ENCODE assay signal across 13 cellular contexts in genomic region chr15:50128266-50128665, GRCh38. TPM values are rescaled to one million over a fixed set of nuclear protein-coding genes. Genes with fewer than 3 reads are reported as not detected.
DNase-seq lines count a peak whose midpoint lies in the region; ATAC-seq, FAIRE-seq and TF ChIP-seq lines count a peak whose summit lies in the region.
"Had no signal": no experiment of that assay in that cellular context is flagged by ENCODE, and none has a peak within 500 bp of the region (broad histone marks: within the 10 kb centered on the region; RNA-seq: fewer than 3 reads in every experiment).

No MANE protein-coding gene starts in this region.

- no peaks in the 10 kb centered on the region for H4K20me1 ChIP-seq in HepG2 (ENCODE audit: insufficient read depth, low read length)

- TF ChIP-seq POLR2A in A549 (IDR thresholded peaks at IDR 0.05; ENCODE audit: low read length) (no peak), HepG2 (IDR thresholded peaks at IDR 0.05; ENCODE audit: insufficient read depth in 1 of 2, low read depth in 2 of 2, low read length in 2 of 2) (no peak)

- H3K4me1 ChIP-seq in A549 (peaks cover 4% of the 10 kb centered on the region; the same call in 1 of the 3 replicates), ascending aorta (no peaks in the 10 kb centered on the region), HepG2 (ENCODE audit: insufficient read depth, low read length) (peaks cover 21% of the 10 kb centered on the region)
- H3K4me1 ChIP-seq: prostate gland had no signal

- FAIRE-seq in A549 (lab: Jason Lieb, UNC) (no peak), HepG2 (lab: Jason Lieb, UNC) (no peak)
- FAIRE-seq: kidney had no signal

- H3K4me2 ChIP-seq in A549 (no peak overlapping the region), HepG2 (ENCODE audit: low read depth, low read length) (no peak overlapping the region)
- H3K4me2 ChIP-seq: KMS-11 had no signal

- POLR2A ChIA-PET in A549 (lab: Yijun Ruan, JAX) = no interaction called here
- POLR2A ChIA-PET in HepG2 (lab: Yijun Ruan, JAX) = no interaction called here

- no TSS peak for BruUV-seq in HepG2 (replicated peaks; lab: Mats Ljungman, UMichigan)

- peak; percentile 39 to 64; a peak in 3 of 6 replicates for ATAC-seq in A549
- ATAC-seq in HepG2 = peak; percentile 37; the same call in 2 of the 3 replicates
- no peak for ATAC-seq in GM18909 (IDR thresholded peaks at IDR 0.05; ENCODE audit: poor library complexity, unreplicated experiment)
- no peak for ATAC-seq in GM19328 (IDR thresholded peaks at IDR 0.05; ENCODE audit: unreplicated experiment)
- ATAC-seq: PC-3 had no signal

- in situ Hi-C loops in HepG2 (cut with HindIII; ENCODE audit: extremely low pct_ligation_motif_present, low pct_unique_long_range_greater_than_20kb) (no loop called here), G401 (cut with HindIII; ENCODE audit: low sequenced_read_pairs) (no loop called here)

- no peak for TF ChIP-seq CTCF in A549 (IDR thresholded peaks at IDR 0.05)
- TF ChIP-seq CTCF in ascending aorta (IDR thresholded peaks at IDR 0.05) = peak in 2 of 3 experiments; percentile 4 to 12
- TF ChIP-seq CTCF in HepG2 (CRISPR knock-in tag; IDR thresholded peaks at IDR 0.05) = no peak

- intact Hi-C loops in ascending aorta (cut with DNase I) = no loop called here
- intact Hi-C loops in HepG2 (cut with micrococcal nuclease; ENCODE audit: unreplicated experiment) = no loop called here

- H3K4me3 ChIP-seq in A549 (no peak overlapping the region), ascending aorta (no peak overlapping the region), HepG2 (replicated peaks in 1 of 3; ENCODE audit: insufficient read depth in 1 of 3, low read depth in 2 of 3, low read length in 3 of 3) (no peak overlapping the region)
- H3K4me3 ChIP-seq: prostate gland had no signal

- H3K27me3 ChIP-seq in ascending aorta = no peaks in the 10 kb centered on the region
- H3K27me3 ChIP-seq in HepG2 (ENCODE audit: control insufficient read depth in 1 of 2, insufficient read depth in 2 of 2, low read length in 2 of 2) = no peaks in the 10 kb centered on the region

- H3K79me2 ChIP-seq in HepG2 (ENCODE audit: insufficient read depth, low read length) = no peaks in the 10 kb centered on the region

- no peak for TF ChIP-seq RAD21 in A549 (conservative IDR thresholded peaks at IDR 0.05 in 1 of 2, IDR thresholded peaks at IDR 0.05 in 1 of 2)
- TF ChIP-seq RAD21 in HepG2 (CRISPR knock-in tag; IDR thresholded peaks at IDR 0.05) = no peak

- DNase-seq in A549 (ENCODE audit: low read depth in 1 of 2, low spot score in 1 of 2) (peak in 1 of 2 experiments; percentile 52), Kasumi-1 (lab: John Stamatoyannopoulos, UW) (peak; percentile 70 to 79), ascending aorta (ENCODE audit: low spot score in 2 of 2) (peak; percentile 33 to 84), HepG2 (ENCODE audit: low spot score) (no peak), G401 (ENCODE audit: low spot score) (no peak), GM19238 (ENCODE audit: insufficient read length, low spot score) (no peak)
- DNase-seq: kidney, PC-3 had no signal

- H3K36me3 ChIP-seq in ascending aorta (no peaks in the 10 kb centered on the region), HepG2 (replicated peaks in 1 of 2; ENCODE audit: control insufficient read depth in 1 of 2, insufficient read depth in 2 of 2, low read length in 2 of 2) (no peaks in the 10 kb centered on the region)
- H3K36me3 ChIP-seq: prostate gland had no signal

- no peak overlapping the region for H3K9ac ChIP-seq in HepG2 (ENCODE audit: insufficient read depth, low read depth, low read length)
- H3K9ac ChIP-seq: KMS-11 had no signal

- H3K27ac ChIP-seq in A549 (no peak overlapping the region), ascending aorta (no peak overlapping the region), HepG2 (ENCODE audit: extremely low read length, insufficient read depth, low read length) (no peak overlapping the region)
- H3K27ac ChIP-seq: epithelial cell of prostate, KMS-11, prostate gland had no signal

- H3K9me3 ChIP-seq in A549 (peaks cover 8% of the 10 kb centered on the region; the same call in 2 of the 3 replicates), ascending aorta (peaks cover 0 to under 1% of the 10 kb centered on the region in 2 donors), HepG2 (ENCODE audit: low read length) (peaks cover 8% of the 10 kb centered on the region; the same call in 1 of the 2 replicates)
- H3K9me3 ChIP-seq: prostate gland had no signal

- CTCF ChIA-PET in A549 (lab: Yijun Ruan, JAX) (interaction anchor here (0.5 to 2.1 kb wide), 9 partner anchors 9 to 1267 kb away, joined by 3 to 9 read pairs (median 3); partner anchors contain the start of gene ATP8B4), HepG2 (lab: Yijun Ruan, JAX; ENCODE audit: low intra/inter-chr PET ratio, low total read pairs) (no interaction called here)

- TF ChIP-seq EP300 in A549 (IDR thresholded peaks at IDR 0.05) (no peak), HepG2 (IDR thresholded peaks at IDR 0.05; ENCODE audit: low read depth in 2 of 2, low read length in 2 of 2) (no peak), HepG2 (CRISPR knock-in tag; IDR thresholded peaks at IDR 0.05; ENCODE audit: borderline replicate concordance) (no peak)

- no peak overlapping the region for H2AFZ ChIP-seq in HepG2 (ENCODE audit: low read length)

TF ChIP-seq in HepG2, 621 proteins besides CTCF, POLR2A, EP300 and RAD21 (continues in another document):
- TF ChIP-seq SNAI1 (CRISPR knock-in tag; IDR thresholded peaks at IDR 0.05; ENCODE audit: borderline replicate concordance) = no peak

RNA-seq across cellular contexts. Expression of gene ATP8B4, which starts 9.2 kb away (rescaled TPM):
- polyA plus RNA-seq in A549 (2011; rRNA removed) (1.7 and 2.7 TPM in 2 replicates), A549 (2017; fragmentation: RNase III; extraction: RNeasy Plus Mini Kit Qiagen cat#74134 plus additional on column Dnase treatment) (0.88 to 1.2 TPM (median 1.2 TPM) in 3 replicates), HepG2 (2011; rRNA removed) (0.24 and 0.42 TPM in 2 replicates)
- 0.26 and 0.32 TPM in 2 replicates for polyA plus RNA-seq in A549 (2012; cell fraction: cytosol; rRNA removed)
- polyA plus RNA-seq in A549 (2012; cell fraction: nucleus; rRNA removed) = 0.79 and 0.88 TPM in 2 replicates
- 2.9 and 4.9 TPM in 2 replicates for polyA minus RNA-seq in A549 (2011; rRNA and poly(A)+ RNA removed)
- total RNA-seq in ascending aorta (15.1 TPM), HepG2 (2016; rRNA removed; fragmentation: Illumina TruSeq; extraction: Trizol) (0.18 and 0.69 TPM in 2 replicates)
- total RNA-seq in HepG2 (2016; cell fraction: cytosol; rRNA removed; fragmentation: Illumina TruSeq; extraction: Trizol; ENCODE audit: low read depth) = 0.44 and 0.81 TPM in 2 replicates
- 0.34 and 1.0 TPM in 2 replicates for total RNA-seq in HepG2 (2016; cell fraction: insoluble cytoplasmic fraction; rRNA removed; fragmentation: Illumina TruSeq; extraction: Trizol)
- total RNA-seq in HepG2 (2016; cell fraction: membrane; rRNA removed; fragmentation: Illumina TruSeq; extraction: Trizol) = 0.28 and 0.45 TPM in 2 replicates
- total RNA-seq in HepG2 (2016; cell fraction: nucleus; rRNA removed; fragmentation: Illumina TruSeq; extraction: Trizol) = 1.9 and 2.8 TPM in 2 replicates
- polyA plus RNA-seq in HepG2 (2011; cell fraction: cytosol; rRNA removed) = 0.04 and 0.07 TPM in 2 replicates
- polyA plus RNA-seq in HepG2 (2011; cell fraction: nucleus; rRNA removed) = 0.61 and 0.71 TPM in 2 replicates
- polyA plus RNA-seq in HepG2 (2012) = 0.47 and 0.58 TPM in 2 replicates
- 0.08 and 0.16 TPM in 2 replicates for polyA plus RNA-seq in HepG2 (2016; cell fraction: cytosol; fragmentation: Illumina TruSeq; extraction: Trizol; ENCODE audit: low read depth)
- 0.27 and 0.29 TPM in 2 replicates for polyA plus RNA-seq in HepG2 (2016; cell fraction: insoluble cytoplasmic fraction; fragmentation: Illumina TruSeq; extraction: Trizol; ENCODE audit: low read depth)
- polyA plus RNA-seq in HepG2 (2016; cell fraction: membrane; fragmentation: Illumina TruSeq; extraction: Trizol; ENCODE audit: low read depth) = 0.10 and 0.19 TPM in 2 replicates
- 1.00 and 1.2 TPM in 2 replicates for polyA plus RNA-seq in HepG2 (2016; cell fraction: nucleus; fragmentation: Illumina TruSeq; extraction: Trizol; ENCODE audit: insufficient read depth, low read depth)
- polyA minus RNA-seq in HepG2 (2011; rRNA and poly(A)+ RNA removed; ENCODE audit: low replicate concordance) = 0.36 and 21.5 TPM in 2 replicates
- polyA minus RNA-seq in HepG2 (2011; cell fraction: cytosol; rRNA and poly(A)+ RNA removed) = 0.79 TPM in 1 of 2 replicates, not detected in the other
- 2.0 and 2.4 TPM in 2 replicates for polyA minus RNA-seq in HepG2 (2011; cell fraction: nucleus; rRNA and poly(A)+ RNA removed)
- 3.5 TPM in 1 of 2 replicates, not detected in the other for total RNA-seq in G401 (2014; rRNA removed; shearing (Covaris generic))
- total RNA-seq: PC-3 had no signal

RNA-seq across cellular contexts. Expression of gene SLC27A2, which starts 53.7 kb away (rescaled TPM):
- 42.8 and 44.1 TPM in 2 replicates for polyA plus RNA-seq in A549 (2011; rRNA removed)
- 13.0 and 16.5 TPM in 2 replicates for polyA plus RNA-seq in A549 (2012; cell fraction: cytosol; rRNA removed)
- 21.3 and 31.8 TPM in 2 replicates for polyA plus RNA-seq in A549 (2012; cell fraction: nucleus; rRNA removed)
- 36.0 to 45.2 TPM (median 39.7 TPM) in 3 replicates for polyA plus RNA-seq in A549 (2017; fragmentation: RNase III; extraction: RNeasy Plus Mini Kit Qiagen cat#74134 plus additional on column Dnase treatment)
- 27.6 and 28.5 TPM in 2 replicates for polyA minus RNA-seq in A549 (2011; rRNA and poly(A)+ RNA removed)
- not detected for total RNA-seq in ascending aorta
- total RNA-seq in HepG2 (2016; rRNA removed; fragmentation: Illumina TruSeq; extraction: Trizol) = 12.3 and 23.4 TPM in 2 replicates
- total RNA-seq in HepG2 (2016; cell fraction: cytosol; rRNA removed; fragmentation: Illumina TruSeq; extraction: Trizol; ENCODE audit: low read depth) = 3.2 TPM in 2 replicates
- total RNA-seq in HepG2 (2016; cell fraction: insoluble cytoplasmic fraction; rRNA removed; fragmentation: Illumina TruSeq; extraction: Trizol) = 12.5 and 24.4 TPM in 2 replicates
- total RNA-seq in HepG2 (2016; cell fraction: membrane; rRNA removed; fragmentation: Illumina TruSeq; extraction: Trizol) = 5.0 and 6.4 TPM in 2 replicates
- 19.3 and 23.5 TPM in 2 replicates for total RNA-seq in HepG2 (2016; cell fraction: nucleus; rRNA removed; fragmentation: Illumina TruSeq; extraction: Trizol)
- polyA plus RNA-seq in HepG2 (2011; rRNA removed) = 14.6 and 16.0 TPM in 2 replicates
- polyA plus RNA-seq in HepG2 (2011; cell fraction: cytosol; rRNA removed) = 10.0 and 13.4 TPM in 2 replicates
- 7.6 and 8.6 TPM in 2 replicates for polyA plus RNA-seq in HepG2 (2011; cell fraction: nucleus; rRNA removed)
- 25.5 and 34.1 TPM in 2 replicates for polyA plus RNA-seq in HepG2 (2012)
- 2.2 and 2.8 TPM in 2 replicates for polyA plus RNA-seq in HepG2 (2016; cell fraction: cytosol; fragmentation: Illumina TruSeq; extraction: Trizol; ENCODE audit: low read depth)
- polyA plus RNA-seq in HepG2 (2016; cell fraction: insoluble cytoplasmic fraction; fragmentation: Illumina TruSeq; extraction: Trizol; ENCODE audit: low read depth) = 10.7 and 11.3 TPM in 2 replicates
- 3.3 and 3.4 TPM in 2 replicates for polyA plus RNA-seq in HepG2 (2016; cell fraction: membrane; fragmentation: Illumina TruSeq; extraction: Trizol; ENCODE audit: low read depth)
- polyA plus RNA-seq in HepG2 (2016; cell fraction: nucleus; fragmentation: Illumina TruSeq; extraction: Trizol; ENCODE audit: insufficient read depth, low read depth) = 24.6 and 25.7 TPM in 2 replicates
- polyA minus RNA-seq in HepG2 (2011; rRNA and poly(A)+ RNA removed; ENCODE audit: low replicate concordance) = 33.1 and 391 TPM in 2 replicates
- 18.9 and 21.0 TPM in 2 replicates for polyA minus RNA-seq in HepG2 (2011; cell fraction: cytosol; rRNA and poly(A)+ RNA removed)
- 14.8 and 15.7 TPM in 2 replicates for polyA minus RNA-seq in HepG2 (2011; cell fraction: nucleus; rRNA and poly(A)+ RNA removed)
- total RNA-seq in G401 (2014; rRNA removed; shearing (Covaris generic)) = 0.06 TPM in 1 of 2 replicates, not detected in the other

Comparison
In these comparisons a context has a peak if more than half of its experiments do, and no peak if none do; other contexts are left out.
1. ATAC-seq: peak in A549 (2 of 2) and HepG2 (single experiment); none in GM18909 (single experiment) and GM19328 (single experiment).
2. DNase-seq: peak in Kasumi-1 (2 of 2) and ascending aorta (2 of 2); none in HepG2 (single experiment), G401 (single experiment) and GM19238 (single experiment).
3. CTCF ChIP-seq: peak in ascending aorta (2 of 3); none in A549 (single experiment) and HepG2 (single experiment).